9 cellular contexts compared by ENCODE assay signal in the genomic region with DNA sequence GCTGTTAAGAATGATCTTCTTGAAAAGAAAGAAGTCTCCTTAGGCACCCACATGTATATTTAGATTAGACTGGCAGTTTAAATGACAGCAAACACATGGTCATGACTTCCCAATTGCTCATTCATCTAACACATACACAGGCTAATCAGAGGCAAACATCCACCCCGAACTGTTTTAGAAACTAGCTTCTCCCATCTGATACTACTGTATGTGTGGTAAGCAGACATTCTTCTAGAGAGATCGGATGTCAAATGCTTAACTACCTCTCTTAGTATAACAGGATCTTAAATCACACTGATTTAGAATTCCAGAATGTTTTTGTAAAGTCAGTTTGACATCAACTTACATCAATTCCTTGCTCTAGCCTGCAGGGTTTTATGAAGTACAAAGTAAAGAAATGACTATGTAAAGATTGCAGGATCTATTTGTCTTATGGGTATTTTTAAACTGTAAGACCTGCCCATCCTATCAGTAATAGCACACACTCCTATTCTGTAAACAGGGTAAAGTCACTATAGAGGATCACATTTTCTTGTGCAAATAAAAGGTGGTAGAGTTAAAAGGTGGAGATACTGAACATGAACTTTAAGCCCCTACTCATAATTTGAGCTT.
DNase-seq lines count a peak whose midpoint lies in the region; ATAC-seq and TF ChIP-seq lines count a peak whose summit lies in the region.
"Had no signal": no experiment of that assay in that cellular context is flagged by ENCODE, and none has a peak within 500 bp of the region (broad histone marks: within the 10 kb centered on the region; RNA-seq: fewer than 3 reads in every experiment).

No MANE protein-coding gene starts in this region.

- ATAC-seq in GM18502 (IDR thresholded peaks at IDR 0.05; ENCODE audit: poor library complexity, unreplicated experiment) (peak; percentile 63), GM23338 (peak; percentile 46; the same call in 2 of the 3 replicates)
- ATAC-seq in effector memory CD8-positive, alpha-beta T cell (replicated peaks), result no peak
- ATAC-seq: lower lobe of right lung had no signal

- H3K4me3 Mint-ChIP-seq in GM23338, result no peak overlapping the region
- no peak overlapping the region for H3K4me3 Mint-ChIP-seq in effector memory CD8-positive, alpha-beta T cell

- H4K20me1 ChIP-seq in GM23338 (replicated peaks; ENCODE audit: insufficient read depth), result no peaks in the 10 kb centered on the region

- H3K79me1 ChIP-seq in mesenchymal stem cell (replicated peaks; ENCODE audit: low read length, poor library complexity, severe bottlenecking), result peaks cover 3% of the 10 kb centered on the region

- H2AFZ ChIP-seq in GM23338 (no peak overlapping the region), mesenchymal stem cell (ENCODE audit: low read depth, low read length) (no peak overlapping the region)

- H3F3A ChIP-seq in GM23338 (replicated peaks; ENCODE audit: low read depth), result no peaks in the 10 kb centered on the region

- no peak overlapping the region for H3K27ac Mint-ChIP-seq in GM23338
- no peak overlapping the region for H3K27ac Mint-ChIP-seq in effector memory CD8-positive, alpha-beta T cell

- no peak overlapping the region for H2BK12ac ChIP-seq in mesenchymal stem cell (ENCODE audit: low read length in 2 of 2)

- H3K9ac ChIP-seq in mesenchymal stem cell (ENCODE audit: low read length), result no peak overlapping the region

- H3K4me1 ChIP-seq in GM23338 (ENCODE audit: insufficient read depth) (peaks cover 12% of the 10 kb centered on the region), mesenchymal stem cell (ENCODE audit: control insufficient read depth, insufficient read depth, low read depth, low read length) (no peaks in the 10 kb centered on the region)

- TF ChIP-seq CTCF in GM23338 (conservative IDR thresholded peaks at IDR 0.05; ENCODE audit: low read depth in 2 of 2), result no peak

- H3K79me2 ChIP-seq in GM23338 (replicated peaks; ENCODE audit: insufficient read depth), result no peaks in the 10 kb centered on the region

- no peak overlapping the region for H3K4me3 ChIP-seq in GM23338
- H3K4me3 ChIP-seq in mesenchymal stem cell (ENCODE audit: insufficient read depth in 1 of 2, low read depth in 1 of 2, low read length in 2 of 2), result no peak overlapping the region
- H3K4me3 ChIP-seq: lower lobe of right lung had no signal

- no CpG with 5 or more reads among the region's 2 CpGs for WGBS in mesenchymal stem cell

- no peaks in the 10 kb centered on the region for H3K36me3 ChIP-seq in GM23338 (ENCODE audit: insufficient read depth)
- H3K36me3 ChIP-seq in mesenchymal stem cell (ENCODE audit: control insufficient read depth in 1 of 2, insufficient read depth in 2 of 2, low read depth in 1 of 2, low read length in 2 of 2), result no peaks in the 10 kb centered on the region
- H3K36me3 ChIP-seq: lower lobe of right lung had no signal

- H3K4me1 Mint-ChIP-seq in GM23338, result peaks cover 10% of the 10 kb centered on the region; the same call in 2 of the 3 replicates
- peaks cover 0 to 22% of the 10 kb centered on the region in 2 donors for H3K4me1 Mint-ChIP-seq in effector memory CD8-positive, alpha-beta T cell (ENCODE audit: low read depth in 2 of 2)

- no peak overlapping the region for H2BK5ac ChIP-seq in mesenchymal stem cell (ENCODE audit: low read depth, low read length, poor library complexity, severe bottlenecking)

- DNase-seq in GM23338 (ENCODE audit: low spot score) (peak; percentile 22), NCI-H526 treated with DMSO at 0.1 percent for 48 hours (lab: John Stamatoyannopoulos, UW) (peak; percentile 99), mesenchymal stem cell (peak; percentile 50), hippocampal formation (lab: John Stamatoyannopoulos, UW) (no peak)
- no peak for DNase-seq in effector memory CD8-positive, alpha-beta T cell
- DNase-seq in central memory CD4-positive, alpha-beta T cell, result no peak
- no peak for DNase-seq in stimulated activated CD4-positive, alpha-beta T cell treated with anti-CD3 and anti-CD28 coated beads, Interleukin-12 subunit alpha, Interleukin-12 subunit beta, amount 100 ng/mL, for 4 hours
- DNase-seq: lower lobe of right lung had no signal

- H3K4me2 ChIP-seq in GM23338, result 0 out of 2 replicates have a peak overlapping the region, but pooled peaks have one; percentile 1
- H3K4me2 ChIP-seq in mesenchymal stem cell (ENCODE audit: low read length, poor library complexity, severe bottlenecking), result no peak overlapping the region

- H2BK120ac ChIP-seq in mesenchymal stem cell (ENCODE audit: low read depth, low read length), result no peak overlapping the region

- H3K18ac ChIP-seq in mesenchymal stem cell (ENCODE audit: low read depth in 1 of 2, low read length in 2 of 2), result no peak overlapping the region

- H2BK15ac ChIP-seq in mesenchymal stem cell (ENCODE audit: low read depth, poor library complexity, severe bottlenecking), result no peak overlapping the region

- no peak overlapping the region for H3K23ac ChIP-seq in mesenchymal stem cell (ENCODE audit: low read length in 2 of 2)

- no peaks in the 10 kb centered on the region for H3K9me3 ChIP-seq in mesenchymal stem cell (ENCODE audit: control insufficient read depth, low read length)
- H3K9me3 ChIP-seq: lower lobe of right lung had no signal

- H3K9me3 Mint-ChIP-seq in GM23338, result no peaks in the 10 kb centered on the region
- no peaks in the 10 kb centered on the region for H3K9me3 Mint-ChIP-seq in effector memory CD8-positive, alpha-beta T cell

- H2AK5ac ChIP-seq in mesenchymal stem cell (ENCODE audit: low read length, severe bottlenecking), result no peak overlapping the region

- no peaks in the 10 kb centered on the region for H3K36me3 Mint-ChIP-seq in GM23338 (ENCODE audit: low read depth)
- no peaks in the 10 kb centered on the region for H3K36me3 Mint-ChIP-seq in effector memory CD8-positive, alpha-beta T cell (ENCODE audit: insufficient read depth)

- H3K27me3 ChIP-seq in GM23338 (ENCODE audit: insufficient read depth) (no peaks in the 10 kb centered on the region), mesenchymal stem cell (ENCODE audit: control insufficient read depth in 1 of 2, insufficient read depth in 1 of 2, low read length in 2 of 2) (no peaks in the 10 kb centered on the region)

- no peaks in the 10 kb centered on the region for H3K27me3 Mint-ChIP-seq in GM23338 (ENCODE audit: insufficient read depth, low read depth, poor library complexity)
- no peaks in the 10 kb centered on the region for H3K27me3 Mint-ChIP-seq in effector memory CD8-positive, alpha-beta T cell

- H3K4ac ChIP-seq in mesenchymal stem cell (ENCODE audit: low read depth in 1 of 2, low read length in 2 of 2), result no peak overlapping the region

- no peak overlapping the region for H3K14ac ChIP-seq in mesenchymal stem cell (ENCODE audit: low read length in 2 of 2)

- H4K8ac ChIP-seq in mesenchymal stem cell (ENCODE audit: low read length), result no peak overlapping the region

- no peak overlapping the region for H4K91ac ChIP-seq in mesenchymal stem cell (ENCODE audit: low read length)

- H3K27ac ChIP-seq in GM23338 (ENCODE audit: low read depth) (no peak overlapping the region), mesenchymal stem cell (ENCODE audit: low read length, poor library complexity, severe bottlenecking) (no peak overlapping the region)
- H3K27ac ChIP-seq: lower lobe of right lung had no signal

- no peaks in the 10 kb centered on the region for H3K9me2 ChIP-seq in GM23338 (ENCODE audit: insufficient read depth)

TF ChIP-seq in GM23338, 12 proteins besides CTCF, POLR2A, EP300 and RAD21 (continues in another document):
- TF ChIP-seq EZH2phosphoT487 (IDR thresholded peaks at IDR 0.05; ENCODE audit: unreplicated experiment), result no peak
- TF ChIP-seq CREB1 (CRISPR knock-in tag; IDR thresholded peaks at IDR 0.05; ENCODE audit: low read depth), result no peak
- no peak for TF ChIP-seq ZNF114 (CRISPR knock-in tag; IDR thresholded peaks at IDR 0.05)
- TF ChIP-seq ZNF331 (CRISPR knock-in tag; IDR thresholded peaks at IDR 0.05; ENCODE audit: low read depth), result no peak
- no peak for TF ChIP-seq POLR2AphosphoS5 (IDR thresholded peaks at IDR 0.05; ENCODE audit: low read depth)
- no peak for TF ChIP-seq NANOG (IDR thresholded peaks at IDR 0.05; ENCODE audit: borderline replicate concordance)

Comparison
In these comparisons a context has a peak if more than half of its experiments do, and no peak if none do; other contexts are left out.
1. DNase-seq: peak in GM23338 (single experiment), NCI-H526 treated with DMSO at 0.1 percent for 48 hours (single experiment) and mesenchymal stem cell (single experiment); none in effector memory CD8-positive, alpha-beta T cell (0 of 3), central memory CD4-positive, alpha-beta T cell (single experiment), hippocampal formation (0 of 2) and stimulated activated CD4-positive, alpha-beta T cell treated with anti-CD3 and anti-CD28 coated beads, Interleukin-12 subunit alpha, Interleukin-12 subunit beta, amount 100 ng/mL, for 4 hours (single experiment).